Comparison of ENCODE assay signal across 8 cellular contexts in genomic region chr19:57389194-57389729, GRCh38. TPM values are rescaled to one million over a fixed set of nuclear protein-coding genes. Genes with fewer than 3 reads are reported as not detected.
A peak's percentile ranks its signal among the peaks of the same experiment; 100 is the strongest.
DNase-seq lines count a peak whose midpoint lies in the region; ATAC-seq and TF ChIP-seq lines count a peak whose summit lies in the region.

No MANE protein-coding gene starts in this region.

- ATAC-seq in PC-3, result no peak

- H3K79me2 ChIP-seq in PC-3 (ENCODE audit: low read length), result peaks cover 48% of the 10 kb centered on the region
- peaks cover 6% of the 10 kb centered on the region for H3K79me2 ChIP-seq in trophoblast cell (ENCODE audit: control insufficient read depth, insufficient read depth, low read length, poor library complexity)

- H3K36me3 ChIP-seq in GM06990 (ENCODE audit: control insufficient read depth, insufficient read depth, low read length) (peaks cover 4% of the 10 kb centered on the region), PC-3 (ENCODE audit: low read depth, low read length) (peaks cover 25% of the 10 kb centered on the region), trophoblast cell (ENCODE audit: control insufficient read depth in 1 of 2, insufficient read depth in 2 of 2, low read length in 2 of 2) (peaks cover 6% of the 10 kb centered on the region in 2 experiments)

- H2AFZ ChIP-seq in PC-3 (ENCODE audit: low read length) (peak overlapping the region; percentile 80), trophoblast cell (ENCODE audit: insufficient read depth, low read length, poor library complexity) (peak overlapping the region; percentile 8)

- TF ChIP-seq CTCF in GM06990 (IDR thresholded peaks at IDR 0.05; ENCODE audit: insufficient read depth, low read length, poor library complexity, severe bottlenecking) (no peak), PC-3 (conservative IDR thresholded peaks at IDR 0.05; ENCODE audit: low read depth, low read length) (no peak), epithelial cell of esophagus (IDR thresholded peaks at IDR 0.05; ENCODE audit: insufficient read depth, low read depth, low read length, missing control alignments) (no peak)

- H3K14ac ChIP-seq in trophoblast cell (ENCODE audit: low read length), result no peak overlapping the region

- no peaks in the 10 kb centered on the region for H4K20me1 ChIP-seq in PC-3 (ENCODE audit: low read length)

- BruUV-seq in PC-3 (replicated peaks; lab: Mats Ljungman, UMichigan), result TSS peak; percentile 96

- intact Hi-C loops in PC-3 (cut with micrococcal nuclease), result loop anchor here (1.0 kb wide), 1 partner anchor 22 kb away; the partner anchor contains the start of gene ZNF17

- no peak overlapping the region for H4K12ac ChIP-seq in trophoblast cell (ENCODE audit: low read depth, low read length)

- peak overlapping the region; percentile 93 for H4K8ac ChIP-seq in trophoblast cell (ENCODE audit: low read depth, low read length)

- H3K4me1 ChIP-seq in PC-3 (ENCODE audit: insufficient read depth, low read length) (peaks cover 18% of the 10 kb centered on the region), trophoblast cell (ENCODE audit: control insufficient read depth in 1 of 2, insufficient read depth in 2 of 2, low read length in 2 of 2) (peaks cover 2 to 9% of the 10 kb centered on the region in 2 experiments)

- H3K9me3 ChIP-seq in PC-3 (ENCODE audit: low read length), result peaks cover 5% of the 10 kb centered on the region
- peaks cover 1% of the 10 kb centered on the region for H3K9me3 ChIP-seq in trophoblast cell (ENCODE audit: insufficient read depth, low read depth, low read length)

- no peak overlapping the region for H2AK5ac ChIP-seq in trophoblast cell (ENCODE audit: low read length)

- H3F3A ChIP-seq in PC-3 (ENCODE audit: low read length, unreplicated experiment), result no peaks in the 10 kb centered on the region

- no peak overlapping the region for H3K18ac ChIP-seq in trophoblast cell (ENCODE audit: low read length)

- H3K79me1 ChIP-seq in trophoblast cell (ENCODE audit: low read length), result peaks cover 5% of the 10 kb centered on the region

- H3K4me2 ChIP-seq in PC-3 (ENCODE audit: low read length), result peak overlapping the region; percentile 91
- H3K4me2 ChIP-seq in trophoblast cell (ENCODE audit: low read length), result peak overlapping the region; percentile 54

- peak overlapping the region; percentile 95 for H3K4me3 ChIP-seq in GM06990 (replicated peaks; ENCODE audit: low read depth, low read length)
- H3K4me3 ChIP-seq in PC-3 (ENCODE audit: low read length), result peak overlapping the region; percentile 82
- H3K4me3 ChIP-seq in epithelial cell of esophagus (ENCODE audit: low read length), result peak overlapping the region; percentile 94
- H3K4me3 ChIP-seq in trophoblast cell (ENCODE audit: low read depth, low read length), result no peak overlapping the region

- POLR2A ChIA-PET in PC-3 (lab: Charles Lee; ENCODE audit: unreplicated experiment), result interaction anchor here (0.5 kb wide), 2 partner anchors 149 to 975 kb away, joined by 3 read pairs; partner anchors contain the start of gene ZNF805

- no CpG with 5 or more reads among the region's 11 CpGs for WGBS in trophoblast cell (ENCODE audit: extremely low coverage, insufficient coverage, insufficient read length)

- no peak overlapping the region for H3K4ac ChIP-seq in trophoblast cell (ENCODE audit: low read depth, low read length)

- no peaks in the 10 kb centered on the region for H3K27me3 ChIP-seq in GM06990 (replicated peaks; ENCODE audit: control insufficient read depth, insufficient read depth, low read length)
- H3K27me3 ChIP-seq in PC-3 (ENCODE audit: low read length), result no peaks in the 10 kb centered on the region
- H3K27me3 ChIP-seq in trophoblast cell (ENCODE audit: insufficient read depth, low read length), result no peaks in the 10 kb centered on the region

- H2BK120ac ChIP-seq in trophoblast cell (ENCODE audit: insufficient read depth, low read length, poor library complexity), result no peak overlapping the region

- DNase-seq in GM06990 (ENCODE audit: extremely low read depth, insufficient read length) (no peak), PC-3 (no peak), epithelial cell of esophagus (ENCODE audit: low read depth) (no peak), trophoblast cell (no peak), NCI-H526 (lab: John Stamatoyannopoulos, UW) (no peak), LoVo (ENCODE audit: low spot score) (no peak), pons (ENCODE audit: low spot score) (no peak)
- no peak for DNase-seq in stimulated activated naive CD4-positive, alpha-beta T cell (lab: John Stamatoyannopoulos, UW)

- H3K9ac ChIP-seq in PC-3 (ENCODE audit: low read length), result peak overlapping the region; percentile 79
- no peak overlapping the region for H3K9ac ChIP-seq in trophoblast cell (ENCODE audit: low read length)

- H3K27ac ChIP-seq in PC-3 (ENCODE audit: low read length) (no peak overlapping the region), trophoblast cell (ENCODE audit: low read depth, low read length) (no peak overlapping the region)

- H4K91ac ChIP-seq in trophoblast cell (ENCODE audit: low read depth, low read length), result no peak overlapping the region

- no peaks in the 10 kb centered on the region for H3K9me2 ChIP-seq in PC-3 (replicated peaks; ENCODE audit: low read length)

- CTCF ChIA-PET in PC-3 (lab: Charles Lee), result no interaction called here

- H2BK5ac ChIP-seq in trophoblast cell (ENCODE audit: low read depth, low read length, poor library complexity), result peak overlapping the region; percentile 8

- no peak overlapping the region for H3K23ac ChIP-seq in trophoblast cell (ENCODE audit: low read length)

- no peak overlapping the region for H2BK12ac ChIP-seq in trophoblast cell (ENCODE audit: low read length)

RNA-seq across cellular contexts. Expression of gene ZNF548, which starts 0.4 kb away (rescaled TPM):
- 14.4 and 21.8 TPM in 2 replicates for total RNA-seq in PC-3 (2014; rRNA removed)
- polyA plus RNA-seq in trophoblast cell (2013), result 6.4 and 7.2 TPM in 2 replicates

RNA-seq across cellular contexts. Expression of gene ZNF17, which starts 21.7 kb away (rescaled TPM):
- total RNA-seq in PC-3 (2014; rRNA removed), result 4.7 and 7.8 TPM in 2 replicates
- polyA plus RNA-seq in trophoblast cell (2013), result 3.1 TPM in 2 replicates

RNA-seq across cellular contexts. Expression of gene TRAPPC2B, which starts 25.9 kb away (rescaled TPM):
- total RNA-seq in PC-3 (2014; rRNA removed), result 16.1 and 21.0 TPM in 2 replicates
- polyA plus RNA-seq in trophoblast cell (2013), result 35.4 and 37.2 TPM in 2 replicates

RNA-seq across cellular contexts. Expression of gene ZNF547, which starts 25.9 kb away (rescaled TPM):
- 0.81 and 3.2 TPM in 2 replicates for total RNA-seq in PC-3 (2014; rRNA removed)
- polyA plus RNA-seq in trophoblast cell (2013), result 1.3 and 1.6 TPM in 2 replicates

RNA-seq across cellular contexts. Expression of gene ZNF304, which starts 38.2 kb away (rescaled TPM):
- total RNA-seq in PC-3 (2014; rRNA removed), result 8.1 and 8.2 TPM in 2 replicates
- polyA plus RNA-seq in trophoblast cell (2013), result 4.5 and 4.7 TPM in 2 replicates
